In genomic region chr1:8818325-8818775, GRCh38 we compare ENCODE assay signal across 8 cellular contexts. TPM values are rescaled to one million over a fixed set of nuclear protein-coding genes. Genes with fewer than 3 reads are reported as not detected.
DNase-seq lines count a peak whose midpoint lies in the region; ATAC-seq and TF ChIP-seq lines count a peak whose summit lies in the region.

No MANE protein-coding gene starts in this region.

- H3K9me3 ChIP-seq in right atrium auricular region: no peaks in the 10 kb centered on the region

- H3K27me3 ChIP-seq in right atrium auricular region: no peaks in the 10 kb centered on the region

- peaks cover 11 to 12% of the 10 kb centered on the region in 2 donors for H3K36me3 Mint-ChIP-seq in activated naive CD4-positive, alpha-beta T cell treated with anti-CD3 and anti-CD28 coated beads, Interleukin-2, amount 50 U/mL, for 72 hours

- TF ChIP-seq CTCF in right atrium auricular region (IDR thresholded peaks at IDR 0.05): no peak

- H3K36me3 ChIP-seq in right atrium auricular region: no peaks in the 10 kb centered on the region

- H3K4me1 ChIP-seq in right atrium auricular region: peaks cover 0 to 45% of the 10 kb centered on the region in 2 donors

- peak; percentile 45 for DNase-seq in NCI-H146 (lab: John Stamatoyannopoulos, UW)
- no peak for DNase-seq in NCI-H146 treated with DMSO at 0.1 percent for 48 hours (lab: John Stamatoyannopoulos, UW; ENCODE audit: unreplicated experiment)
- DNase-seq in NCI-H1092 treated with DMSO at 0.1 percent for 48 hours (lab: John Stamatoyannopoulos, UW): peak; percentile 64
- DNase-seq in activated naive CD4-positive, alpha-beta T cell treated with anti-CD3 and anti-CD28 coated beads, Interleukin-2, amount 50 U/mL, for 72 hours (ENCODE audit: low spot score in 2 of 2): no peak
- peak; percentile 81 for DNase-seq in right atrium auricular region (ENCODE audit: low spot score)
- DNase-seq in skeletal muscle cell (ENCODE audit: low read depth): peak; percentile 65
- DNase-seq in SKM-1 treated with dmso at 0.1 percent for 144 hours (lab: John Stamatoyannopoulos, UW; ENCODE audit: unreplicated experiment): no peak

- H3K4me3 ChIP-seq in right atrium auricular region (peak overlapping the region; percentile 72 to 75), skeletal muscle cell (ENCODE audit: low read depth, low read length) (peak overlapping the region; percentile 88)

- peak overlapping the region; percentile 94 to 95 for H3K27ac ChIP-seq in right atrium auricular region

- H3K9me3 Mint-ChIP-seq in activated naive CD4-positive, alpha-beta T cell treated with anti-CD3 and anti-CD28 coated beads, Interleukin-2, amount 50 U/mL, for 72 hours: no peaks in the 10 kb centered on the region

- ATAC-seq in activated naive CD4-positive, alpha-beta T cell treated with anti-CD3 and anti-CD28 coated beads, Interleukin-2, amount 50 U/mL, for 72 hours: no peak
- no peak for ATAC-seq in HG03469 (IDR thresholded peaks at IDR 0.05; ENCODE audit: unreplicated experiment)

- H3K27ac Mint-ChIP-seq in activated naive CD4-positive, alpha-beta T cell treated with anti-CD3 and anti-CD28 coated beads, Interleukin-2, amount 50 U/mL, for 72 hours: peak overlapping the region; percentile 87 to 94

RNA-seq across cellular contexts. Expression of gene RERE, which starts 0.9 kb away (rescaled TPM):
- total RNA-seq in activated naive CD4-positive, alpha-beta T cell treated with anti-CD3 and anti-CD28 coated beads, Interleukin-2, amount 50 U/mL, for 72 hours: 10 to 100 TPM; 51.8 to 72.1 TPM
- total RNA-seq in right atrium auricular region: 100 to 1,000 TPM in 1 of 2 donors, 10 to 100 TPM in 1; 99.8 to 125 TPM

Comparison
In these comparisons a context has a peak if more than half of its experiments do, and no peak if none do; other contexts are left out.
1. DNase-seq: peak in NCI-H146 (single experiment), NCI-H1092 treated with DMSO at 0.1 percent for 48 hours (single experiment), right atrium auricular region (single experiment) and skeletal muscle cell (single experiment); none in NCI-H146 treated with DMSO at 0.1 percent for 48 hours (single experiment), activated naive CD4-positive, alpha-beta T cell treated with anti-CD3 and anti-CD28 coated beads, Interleukin-2, amount 50 U/mL, for 72 hours (0 of 2) and SKM-1 treated with dmso at 0.1 percent for 144 hours (single experiment).